ENCODE assay signal across 8 cellular contexts in the genomic region with DNA sequence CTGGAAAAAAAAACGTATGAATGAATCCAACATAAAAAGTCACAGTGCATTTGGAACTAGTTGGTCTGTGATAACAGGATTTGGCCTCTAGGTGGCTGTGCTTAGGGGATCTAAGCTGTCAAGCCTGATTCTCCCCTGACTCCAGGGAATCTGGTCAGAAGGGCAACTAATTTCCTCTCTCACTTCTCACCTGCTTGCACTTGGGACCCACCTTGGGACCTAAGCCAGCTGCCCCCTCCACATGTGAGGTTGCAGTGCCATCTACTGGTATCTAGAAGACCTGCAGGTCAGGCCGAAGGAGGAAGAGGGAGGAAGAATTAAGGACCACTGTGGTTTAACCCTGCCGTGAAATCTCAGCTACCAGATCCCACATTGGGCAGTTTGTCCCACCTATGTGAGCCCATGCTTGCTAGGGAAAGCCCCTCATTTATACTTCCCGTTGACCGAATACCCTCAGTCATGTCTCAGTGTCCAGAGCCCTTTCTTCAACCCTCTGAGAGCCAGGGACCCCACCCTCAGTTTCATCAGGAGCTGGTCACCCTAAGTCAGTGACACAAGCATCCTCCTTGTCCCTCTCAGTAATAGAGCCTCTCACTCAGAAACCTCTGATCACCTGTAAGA. TPM values are rescaled to one million over a fixed set of nuclear protein-coding genes. Genes with fewer than 3 reads are reported as not detected.
DNase-seq lines count a peak whose midpoint lies in the region; ATAC-seq and TF ChIP-seq lines count a peak whose summit lies in the region.

No MANE protein-coding gene starts in this region.

- no peak overlapping the region for H3K4me3 Mint-ChIP-seq in progenitor cell of endocrine pancreas (ENCODE audit: low read depth)

- H3K27ac Mint-ChIP-seq in progenitor cell of endocrine pancreas: no peak overlapping the region

- DNase-seq in EL (peak; percentile 50), Kasumi-1 (lab: John Stamatoyannopoulos, UW) (peak; percentile 25 to 60), RWPE2 (ENCODE audit: low spot score) (no peak), germinal center (ENCODE audit: low spot score) (peak; percentile 69), progenitor cell of endocrine pancreas (ENCODE audit: low spot score, unreplicated experiment) (peak; percentile 67)
- DNase-seq in activated effector memory CD4-positive, alpha-beta T cell treated with Interleukin-2 at 50 U/mL for 16 hours: peak; percentile 17

- no peaks in the 10 kb centered on the region for H3K27me3 Mint-ChIP-seq in progenitor cell of endocrine pancreas

- no peaks in the 10 kb centered on the region for H3K36me3 ChIP-seq in RWPE2 (ENCODE audit: low read depth)

- no peaks in the 10 kb centered on the region for H3K9me3 ChIP-seq in RWPE2 (ENCODE audit: severe bottlenecking)

- no peaks in the 10 kb centered on the region for H3K9me3 Mint-ChIP-seq in progenitor cell of endocrine pancreas (ENCODE audit: low read depth)

- no peak overlapping the region for H3K4me3 ChIP-seq in RWPE2 (ENCODE audit: severe bottlenecking)

- TF ChIP-seq CTCF in RWPE2 (IDR thresholded peaks at IDR 0.05; ENCODE audit: poor library complexity, severe bottlenecking) (peak; percentile 94), progenitor cell of endocrine pancreas (IDR thresholded peaks at IDR 0.05; ENCODE audit: unreplicated experiment) (peak; percentile 97)

- no peak overlapping the region for H3K27ac ChIP-seq in RWPE2 (ENCODE audit: poor library complexity, severe bottlenecking)

- no peaks in the 10 kb centered on the region for H3K27me3 ChIP-seq in RWPE2 (ENCODE audit: insufficient read depth, poor library complexity, severe bottlenecking)

- H3K4me1 Mint-ChIP-seq in progenitor cell of endocrine pancreas (ENCODE audit: low read depth): peaks cover 39% of the 10 kb centered on the region

- no peaks in the 10 kb centered on the region for H3K36me3 Mint-ChIP-seq in progenitor cell of endocrine pancreas (ENCODE audit: insufficient read depth)

- no peaks in the 10 kb centered on the region for H3K4me1 ChIP-seq in RWPE2 (ENCODE audit: insufficient read depth, poor library complexity, severe bottlenecking)

- ATAC-seq in GM21717 (IDR thresholded peaks at IDR 0.05; ENCODE audit: unreplicated experiment) (peak; percentile 77), RWPE2 (ENCODE audit: low read depth) (peak; percentile 78), HG03097 (IDR thresholded peaks at IDR 0.05; ENCODE audit: low FRiP score, unreplicated experiment) (no peak)

RNA-seq across cellular contexts. Expression of a gene that starts 33.2 kb away (rescaled TPM):
- total RNA-seq in progenitor cell of endocrine pancreas: 6.7 and 7.1 TPM in 2 replicates

RNA-seq across cellular contexts. Expression of a gene that starts 36.8 kb away (rescaled TPM):
- 25.5 and 27.8 TPM in 2 replicates for total RNA-seq in progenitor cell of endocrine pancreas
